In the genomic region with DNA sequence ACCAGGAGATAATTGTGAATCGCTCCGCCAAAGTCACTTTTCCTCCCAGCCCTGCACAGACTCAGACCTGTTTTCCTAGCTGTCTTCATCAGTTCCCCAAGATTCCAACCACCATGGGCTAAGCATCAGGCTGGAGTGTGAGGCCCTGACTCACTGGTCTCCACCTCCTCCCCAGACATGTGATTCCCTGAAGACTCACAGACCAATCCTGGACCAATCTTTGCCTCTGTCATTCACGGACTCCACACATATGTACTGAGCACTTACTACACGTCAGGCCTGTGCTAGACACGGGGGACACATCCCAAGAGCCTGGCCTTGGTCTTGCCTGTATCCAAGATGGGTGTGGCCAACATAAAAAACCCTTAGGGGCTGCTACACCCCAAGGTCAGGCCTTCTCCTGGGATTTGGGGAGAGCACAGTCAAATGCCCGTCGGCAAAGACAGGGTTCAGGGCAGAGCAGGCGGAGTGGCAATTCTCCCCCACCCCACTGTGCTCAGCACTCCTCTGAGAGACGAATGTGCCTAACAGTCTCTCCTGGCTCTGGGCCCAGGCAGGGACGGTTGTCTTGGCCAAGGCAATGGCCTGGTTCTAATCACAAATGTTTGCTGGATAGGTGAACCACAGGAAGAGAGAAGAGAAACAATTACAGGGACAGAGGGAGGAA, we compare ENCODE assay signal across 8 cellular contexts. TPM values are rescaled to one million over a fixed set of nuclear protein-coding genes. Genes with fewer than 3 reads are reported as not detected.
A peak's percentile ranks its signal among the peaks of the same experiment; 100 is the strongest.
DNase-seq lines count a peak whose midpoint lies in the region; ATAC-seq, FAIRE-seq and TF ChIP-seq lines count a peak whose summit lies in the region.
"Had no signal": no experiment of that assay in that cellular context is flagged by ENCODE, and none has a peak within 500 bp of the region (broad histone marks: within the 10 kb centered on the region; RNA-seq: fewer than 3 reads in every experiment).

No MANE protein-coding gene starts in this region.

- no peaks in the 10 kb centered on the region for H3K9me3 ChIP-seq in SK-N-SH
- no peaks in the 10 kb centered on the region for H3K9me3 ChIP-seq in esophagus squamous epithelium

- DNase-seq in H54 (ENCODE audit: insufficient read length, low spot score) = peak; percentile 96
- peak; percentile 51 for DNase-seq in SK-N-SH
- DNase-seq in esophagus squamous epithelium (lab: John Stamatoyannopoulos, UW) = no peak
- peak; percentile 55 for DNase-seq in occipital lobe (lab: John Stamatoyannopoulos, UW)
- no peak for DNase-seq in HuH-7.5 (ENCODE audit: low spot score)
- DNase-seq in HTR-8/SVneo (ENCODE audit: insufficient read length, low spot score) = no peak

- TF ChIP-seq CTCF in SK-N-SH (IDR thresholded peaks at IDR 0.05) (no peak), esophagus squamous epithelium (IDR thresholded peaks at IDR 0.05) (no peak)

- intact Hi-C loops in esophagus squamous epithelium (cut with DNase I) = no loop called here

- POLR2A ChIA-PET in SK-N-SH (lab: Yijun Ruan, JAX) = interaction anchor here (1.7 kb wide), 1 partner anchor 13 kb away, joined by 3 read pairs; no protein-coding TSS in a partner anchor

- H3K9me2 ChIP-seq in SK-N-SH = no peaks in the 10 kb centered on the region

- peaks cover 88 to 97% of the 10 kb centered on the region in 2 experiments for H3K4me1 ChIP-seq in SK-N-SH (ENCODE audit: control insufficient read depth in 1 of 2, insufficient read depth in 2 of 2, low read depth in 1 of 2, low read length in 1 of 2)
- H3K4me1 ChIP-seq in esophagus squamous epithelium = peaks cover 92 to 100% (median 100%) of the 10 kb centered on the region in 3 donors

- 36% methylated on average over 10 of the region's 10 CpGs for WGBS in SK-N-SH (ENCODE audit: low lambda C conversion rate)
- WGBS in esophagus squamous epithelium, 2 donors = 47 to 48% methylated on average over 5 to 7 of the region's 10 CpGs

- H4K20me1 ChIP-seq in SK-N-SH (ENCODE audit: insufficient read depth) = peaks cover 29% of the 10 kb centered on the region

- FAIRE-seq in H54 (lab: Jason Lieb, UNC) = peak; percentile 93
- FAIRE-seq in HTR-8/SVneo (lab: Jason Lieb, UNC) = no peak
- FAIRE-seq: TTC549 had no signal

- H3K27ac ChIP-seq in SK-N-SH (ENCODE audit: low read depth in 2 of 2, low read length in 1 of 2) (peak overlapping the region; percentile 91 to 93), esophagus squamous epithelium (peak overlapping the region; percentile 95 to 99 (median 97))

- TF ChIP-seq RAD21 in SK-N-SH (IDR thresholded peaks at IDR 0.05; ENCODE audit: low read length) = no peak; the same call in 1 of the 2 replicates

- H3K4me2 ChIP-seq in SK-N-SH = peak overlapping the region; percentile 77

- H3K36me3 ChIP-seq in SK-N-SH (replicated peaks in 1 of 2; ENCODE audit: control insufficient read depth in 1 of 2, insufficient read depth in 2 of 2, low read length in 1 of 2) (no peaks in the 10 kb centered on the region), esophagus squamous epithelium (no peaks in the 10 kb centered on the region)

- no peak overlapping the region for H2AFZ ChIP-seq in SK-N-SH (ENCODE audit: low read depth)

- peaks cover 15% of the 10 kb centered on the region for H3F3A ChIP-seq in SK-N-SH (replicated peaks; ENCODE audit: insufficient read depth)

- no peak overlapping the region for H3K9ac ChIP-seq in SK-N-SH

- TF ChIP-seq EP300 in SK-N-SH (IDR thresholded peaks at IDR 0.05; ENCODE audit: borderline replicate concordance in 1 of 2, low read depth in 1 of 2, low read length in 1 of 2) = 0 out of 4 replicates have a peak, but pooled peaks of 1 of the 2 experiments have one; percentile 33

- CTCF ChIA-PET in SK-N-SH (lab: Yijun Ruan, JAX) = interaction anchor here (0.5 to 7.9 kb wide), 3 partner anchors 26 to 74 kb away, joined by 3 to 75 read pairs (median 14); no protein-coding TSS in a partner anchor

- H3K4me3 ChIP-seq in SK-N-SH (ENCODE audit: low read depth in 2 of 2, low read length in 1 of 2) (no peak overlapping the region), esophagus squamous epithelium (no peak overlapping the region)

- peaks cover 90% of the 10 kb centered on the region for H3K79me2 ChIP-seq in SK-N-SH (ENCODE audit: insufficient read depth)

- TF ChIP-seq POLR2A in H54 (IDR thresholded peaks at IDR 0.05; ENCODE audit: low read depth, low read length) = no peak
- peak in 1 of 4 donors; percentile 26 for TF ChIP-seq POLR2A in esophagus squamous epithelium (IDR thresholded peaks at IDR 0.05)

- no peak for ATAC-seq in GM19351 (IDR thresholded peaks at IDR 0.05; ENCODE audit: unreplicated experiment)

- H3K27me3 ChIP-seq in SK-N-SH (ENCODE audit: insufficient read depth) (no peaks in the 10 kb centered on the region), esophagus squamous epithelium (no peaks in the 10 kb centered on the region)

TF ChIP-seq in SK-N-SH, 30 proteins besides CTCF, POLR2A, EP300 and RAD21 (continues in another document):
- TF ChIP-seq, protein P1, sequence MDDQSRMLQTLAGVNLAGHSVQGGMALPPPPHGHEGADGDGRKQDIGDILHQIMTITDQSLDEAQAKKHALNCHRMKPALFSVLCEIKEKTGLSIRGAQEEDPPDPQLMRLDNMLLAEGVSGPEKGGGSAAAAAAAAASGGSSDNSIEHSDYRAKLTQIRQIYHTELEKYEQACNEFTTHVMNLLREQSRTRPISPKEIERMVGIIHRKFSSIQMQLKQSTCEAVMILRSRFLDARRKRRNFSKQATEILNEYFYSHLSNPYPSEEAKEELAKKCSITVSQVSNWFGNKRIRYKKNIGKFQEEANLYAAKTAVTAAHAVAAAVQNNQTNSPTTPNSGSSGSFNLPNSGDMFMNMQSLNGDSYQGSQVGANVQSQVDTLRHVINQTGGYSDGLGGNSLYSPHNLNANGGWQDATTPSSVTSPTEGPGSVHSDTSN (IDR thresholded peaks at IDR 0.05) = no peak
- TF ChIP-seq, protein P2, sequence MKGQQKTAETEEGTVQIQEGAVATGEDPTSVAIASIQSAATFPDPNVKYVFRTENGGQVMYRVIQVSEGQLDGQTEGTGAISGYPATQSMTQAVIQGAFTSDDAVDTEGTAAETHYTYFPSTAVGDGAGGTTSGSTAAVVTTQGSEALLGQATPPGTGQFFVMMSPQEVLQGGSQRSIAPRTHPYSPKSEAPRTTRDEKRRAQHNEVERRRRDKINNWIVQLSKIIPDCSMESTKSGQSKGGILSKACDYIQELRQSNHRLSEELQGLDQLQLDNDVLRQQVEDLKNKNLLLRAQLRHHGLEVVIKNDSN (IDR thresholded peaks at IDR 0.05; ENCODE audit: borderline replicate concordance, low read depth) = peak; percentile 67; the same call in 1 of the 2 replicates
- TF ChIP-seq NFIC (IDR thresholded peaks at IDR 0.05; ENCODE audit: borderline replicate concordance) (peak; percentile 72), TEAD4 (IDR thresholded peaks at IDR 0.05; ENCODE audit: borderline replicate concordance, insufficient read depth) (no peak), TCF12 (IDR thresholded peaks at IDR 0.05) (peak; percentile 52; the same call in 1 of the 2 replicates), ELF1 (IDR thresholded peaks at IDR 0.05) (no peak), TAF1 (IDR thresholded peaks at IDR 0.05; ENCODE audit: borderline replicate concordance, low read depth, low read length) (0 out of 2 replicates have a peak, but pooled peaks have one; percentile 9), FOSL2 (IDR thresholded peaks at IDR 0.05; ENCODE audit: borderline replicate concordance, low read depth) (peak; percentile 30; the same call in 1 of the 2 replicates), RCOR1 (IDR thresholded peaks at IDR 0.05; ENCODE audit: low read length) (no peak), SIN3A (IDR thresholded peaks at IDR 0.05; ENCODE audit: borderline replicate concordance, low read depth, low read length) (peak; percentile 34; the same call in 1 of the 2 replicates), FOXM1 (IDR thresholded peaks at IDR 0.05; ENCODE audit: low read depth) (no peak), MEF2A (IDR thresholded peaks at IDR 0.05; ENCODE audit: borderline replicate concordance, low read depth) (no peak)
- TF ChIP-seq, protein P3, sequence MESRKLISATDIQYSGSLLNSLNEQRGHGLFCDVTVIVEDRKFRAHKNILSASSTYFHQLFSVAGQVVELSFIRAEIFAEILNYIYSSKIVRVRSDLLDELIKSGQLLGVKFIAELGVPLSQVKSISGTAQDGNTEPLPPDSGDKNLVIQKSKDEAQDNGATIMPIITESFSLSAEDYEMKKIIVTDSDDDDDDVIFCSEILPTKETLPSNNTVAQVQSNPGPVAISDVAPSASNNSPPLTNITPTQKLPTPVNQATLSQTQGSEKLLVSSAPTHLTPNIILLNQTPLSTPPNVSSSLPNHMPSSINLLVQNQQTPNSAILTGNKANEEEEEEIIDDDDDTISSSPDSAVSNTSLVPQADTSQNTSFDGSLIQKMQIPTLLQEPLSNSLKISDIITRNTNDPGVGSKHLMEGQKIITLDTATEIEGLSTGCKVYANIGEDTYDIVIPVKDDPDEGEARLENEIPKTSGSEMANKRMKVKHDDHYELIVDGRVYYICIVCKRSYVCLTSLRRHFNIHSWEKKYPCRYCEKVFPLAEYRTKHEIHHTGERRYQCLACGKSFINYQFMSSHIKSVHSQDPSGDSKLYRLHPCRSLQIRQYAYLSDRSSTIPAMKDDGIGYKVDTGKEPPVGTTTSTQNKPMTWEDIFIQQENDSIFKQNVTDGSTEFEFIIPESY (IDR thresholded peaks at IDR 0.05; ENCODE audit: borderline replicate concordance, low read depth) = no peak

RNA-seq across cellular contexts. Expression of a gene that starts 11.9 kb away (rescaled TPM):
- polyA plus RNA-seq in SK-N-SH (2012; rRNA removed) = 17.9 and 26.2 TPM in 2 replicates
- polyA plus RNA-seq in SK-N-SH (2012; cell fraction: cytosol; rRNA removed) = 15.9 and 18.6 TPM in 2 replicates
- 32.9 and 55.0 TPM in 2 replicates for polyA plus RNA-seq in SK-N-SH (2012; cell fraction: nucleus; rRNA removed)
- total RNA-seq in esophagus squamous epithelium (10 to 100 TPM; 16.9 to 65.0 (median 24.0) TPM), occipital lobe (2.7 TPM)

RNA-seq across cellular contexts. Expression of a gene that starts 31.2 kb away (rescaled TPM):
- polyA plus RNA-seq in SK-N-SH (2012; rRNA removed) = 106 and 117 TPM in 2 replicates
- polyA plus RNA-seq in SK-N-SH (2012; cell fraction: cytosol; rRNA removed) = 54.1 and 69.2 TPM in 2 replicates
- polyA plus RNA-seq in SK-N-SH (2012; cell fraction: nucleus; rRNA removed) = 90.7 and 100 TPM in 2 replicates
- total RNA-seq in esophagus squamous epithelium (10 to 100 TPM; 12.5 to 18.5 (median 15.7) TPM), occipital lobe (11.4 TPM)

RNA-seq across cellular contexts. Expression of a gene that starts 38.3 kb away (rescaled TPM):
- polyA plus RNA-seq in SK-N-SH (2012; rRNA removed) = 4.0 and 6.1 TPM in 2 replicates
- polyA plus RNA-seq in SK-N-SH (2012; cell fraction: cytosol; rRNA removed) = 1.7 and 2.5 TPM in 2 replicates
- polyA plus RNA-seq in SK-N-SH (2012; cell fraction: nucleus; rRNA removed) = 40.1 and 41.3 TPM in 2 replicates
- total RNA-seq in esophagus squamous epithelium (1 to 10 TPM in 3 of 4 donors, not detected in 1; 3.1 to 4.6 (median 3.6) TPM), occipital lobe (1.4 TPM)

RNA-seq across cellular contexts. Expression of a gene that starts 52.0 kb away (rescaled TPM):
- 28.4 and 30.2 TPM in 2 replicates for polyA plus RNA-seq in SK-N-SH (2012; rRNA removed)
- polyA plus RNA-seq in SK-N-SH (2012; cell fraction: cytosol; rRNA removed) = 11.0 and 21.1 TPM in 2 replicates
- 29.1 and 30.8 TPM in 2 replicates for polyA plus RNA-seq in SK-N-SH (2012; cell fraction: nucleus; rRNA removed)
- total RNA-seq in esophagus squamous epithelium (10 to 100 TPM; 12.5 to 33.0 (median 23.8) TPM), occipital lobe (10.5 TPM)

Comparison
In these comparisons a context has a peak if more than half of its experiments do, and no peak if none do; other contexts are left out.
1. DNase-seq: peak in H54 (single experiment), SK-N-SH (single experiment) and occipital lobe (single experiment); none in esophagus squamous epithelium (single experiment), HuH-7.5 (single experiment) and HTR-8/SVneo (single experiment).